In genomic region chr17:68585643-68586042, GRCh38 we compare ENCODE assay signal across 22 cellular contexts. TPM values are rescaled to one million over a fixed set of nuclear protein-coding genes. Genes with fewer than 3 reads are reported as not detected.
"Had no signal": no experiment of that assay in that cellular context is flagged by ENCODE, and none has a peak within 500 bp of the region (broad histone marks: within the 10 kb centered on the region; RNA-seq: fewer than 3 reads in every experiment).

No MANE protein-coding gene starts in this region.

- H3K27me3 ChIP-seq: ascending aorta, left lung, spleen had no signal

- H3K4me3 ChIP-seq: ascending aorta, left lung, spleen, thoracic aorta had no signal

- H3K9me3 ChIP-seq: ascending aorta, thoracic aorta had no signal

- H3K36me3 ChIP-seq: ascending aorta, spleen, thoracic aorta had no signal

- H3K4me1 ChIP-seq: ascending aorta had no signal

- H3K36me3 Mint-ChIP-seq: memory B cell; stimulated activated naive B cell treated with anti-CD40 and anti-IgM and Interleukin-4, amounts not matched to agents 10 μg/mL and 1 μg/mL and 100 μg/mL, for 72 hours had no signal

- H3K27ac Mint-ChIP-seq: activated CD4-positive, alpha-beta T cell treated with anti-CD3 and anti-CD28 coated beads, Interleukin-2, amount 10 ng/mL, durations not matched to agents 24 days and 14 days; dendritic cell treated with granulocyte-macrophage colony-stimulating factor and Interleukin-4, amounts not matched to agents 40 ng/mL and 50 ng/mL, for 4 days; memory B cell; naive thymus-derived CD4-positive, alpha-beta T cell; stimulated activated naive B cell treated with anti-CD40 and anti-IgM and Interleukin-4, amounts not matched to agents 10 μg/mL and 1 μg/mL and 100 μg/mL, for 72 hours had no signal

- H3K4me1 Mint-ChIP-seq: activated CD4-positive, alpha-beta T cell treated with anti-CD3 and anti-CD28 coated beads, Interleukin-2, amount 10 ng/mL, durations not matched to agents 24 days and 14 days; memory B cell; naive thymus-derived CD4-positive, alpha-beta T cell; stimulated activated naive B cell treated with anti-CD40 and anti-IgM and Interleukin-4, amounts not matched to agents 10 μg/mL and 1 μg/mL and 100 μg/mL, for 72 hours had no signal

- H3K27ac ChIP-seq: ascending aorta, left lung, spleen, thoracic aorta had no signal

- DNase-seq: activated CD4-positive, alpha-beta T cell treated with anti-CD3 and anti-CD28 coated beads, Interleukin-2, amount 10 ng/mL, durations not matched to agents 24 days and 14 days; activated CD4-positive, CD25-positive, alpha-beta regulatory T cell; activated CD8-positive, alpha-beta memory T cell treated with anti-CD3 and anti-CD28 coated beads, Interleukin-2, amount 50 U/mL, for 48 hours; activated effector memory CD4-positive, alpha-beta T cell treated with Interleukin-2 at 50 U/mL for 16 hours; activated naive CD4-positive, alpha-beta T cell treated with anti-CD3 and anti-CD28 coated beads, Interleukin-2, amount 50 U/mL, for 16 hours; activated T-cell treated with anti-CD3 and anti-CD28 coated beads, Interleukin-2, amount 50 U/mL, for 48 hours; effector CD8-positive, alpha-beta T cell; foreskin fibroblast; hypothalamus; kidney; left lung; naive thymus-derived CD4-positive, alpha-beta T cell; spleen; stimulated activated naive B cell treated with anti-CD40 and anti-IgM and Interleukin-4, amounts not matched to agents 10 μg/mL and 1 μg/mL and 100 μg/mL, for 72 hours; T-helper 1 cell; T1000 had no signal

- H3K4me3 Mint-ChIP-seq: activated CD4-positive, alpha-beta T cell treated with anti-CD3 and anti-CD28 coated beads, Interleukin-2, amount 10 ng/mL, durations not matched to agents 24 days and 14 days; dendritic cell treated with granulocyte-macrophage colony-stimulating factor and Interleukin-4, amounts not matched to agents 40 ng/mL and 50 ng/mL, for 4 days; memory B cell; naive thymus-derived CD4-positive, alpha-beta T cell; stimulated activated naive B cell treated with anti-CD40 and anti-IgM and Interleukin-4, amounts not matched to agents 10 μg/mL and 1 μg/mL and 100 μg/mL, for 72 hours had no signal

- ATAC-seq: left lung; naive thymus-derived CD4-positive, alpha-beta T cell; SK-N-SH treated with all-trans-retinoic acid at 6 μM for 48 hours; stimulated activated naive B cell treated with anti-CD40 and anti-IgM and Interleukin-4, amounts not matched to agents 10 μg/mL and 1 μg/mL and 100 μg/mL, for 72 hours had no signal

RNA-seq across cellular contexts. Expression of gene FAM20A, which starts 15.5 kb away (rescaled TPM):
- total RNA-seq: activated CD4-positive, alpha-beta T cell treated with anti-CD3 and anti-CD28 coated beads, Interleukin-2, amount 10 ng/mL, durations not matched to agents 24 days and 14 days; endothelial cell of umbilical vein had no signal
- polyA plus RNA-seq: endothelial cell of umbilical vein; naive thymus-derived CD4-positive, alpha-beta T cell had no signal
